1 cellular context compared by ENCODE assay signal in the genomic region with DNA sequence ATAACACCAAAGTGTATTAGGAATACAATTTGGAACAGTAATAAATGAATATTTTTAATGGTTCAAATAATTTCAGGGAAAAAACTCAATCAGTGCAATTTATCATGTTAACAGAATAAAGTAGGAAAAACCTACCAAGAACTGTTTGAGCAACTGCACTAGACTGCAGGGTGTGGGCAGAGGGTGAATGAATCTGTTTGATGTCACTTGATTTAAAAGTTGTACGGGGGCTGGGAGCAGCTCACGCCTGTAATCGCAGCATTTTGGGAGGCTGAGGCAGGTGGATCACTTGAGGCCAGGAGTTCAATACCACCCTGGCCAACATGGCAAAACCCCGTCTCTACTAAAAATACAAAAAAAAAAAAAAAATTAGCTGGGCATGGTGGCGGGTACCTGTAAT. TPM values are rescaled to one million over a fixed set of nuclear protein-coding genes. Genes with fewer than 3 reads are reported as not detected.
"Had no signal": no experiment of that assay in that cellular context is flagged by ENCODE, and none has a peak within 500 bp of the region (broad histone marks: within the 10 kb centered on the region; RNA-seq: fewer than 3 reads in every experiment).

No MANE protein-coding gene starts in this region.

RNA-seq across cellular contexts. Expression of gene GTF2IRD1, which starts 42.1 kb away (rescaled TPM):
- polyA plus RNA-seq: immature natural killer cell had no signal
